Comparison of ENCODE assay signal across 1 cellular context in the genomic region with DNA sequence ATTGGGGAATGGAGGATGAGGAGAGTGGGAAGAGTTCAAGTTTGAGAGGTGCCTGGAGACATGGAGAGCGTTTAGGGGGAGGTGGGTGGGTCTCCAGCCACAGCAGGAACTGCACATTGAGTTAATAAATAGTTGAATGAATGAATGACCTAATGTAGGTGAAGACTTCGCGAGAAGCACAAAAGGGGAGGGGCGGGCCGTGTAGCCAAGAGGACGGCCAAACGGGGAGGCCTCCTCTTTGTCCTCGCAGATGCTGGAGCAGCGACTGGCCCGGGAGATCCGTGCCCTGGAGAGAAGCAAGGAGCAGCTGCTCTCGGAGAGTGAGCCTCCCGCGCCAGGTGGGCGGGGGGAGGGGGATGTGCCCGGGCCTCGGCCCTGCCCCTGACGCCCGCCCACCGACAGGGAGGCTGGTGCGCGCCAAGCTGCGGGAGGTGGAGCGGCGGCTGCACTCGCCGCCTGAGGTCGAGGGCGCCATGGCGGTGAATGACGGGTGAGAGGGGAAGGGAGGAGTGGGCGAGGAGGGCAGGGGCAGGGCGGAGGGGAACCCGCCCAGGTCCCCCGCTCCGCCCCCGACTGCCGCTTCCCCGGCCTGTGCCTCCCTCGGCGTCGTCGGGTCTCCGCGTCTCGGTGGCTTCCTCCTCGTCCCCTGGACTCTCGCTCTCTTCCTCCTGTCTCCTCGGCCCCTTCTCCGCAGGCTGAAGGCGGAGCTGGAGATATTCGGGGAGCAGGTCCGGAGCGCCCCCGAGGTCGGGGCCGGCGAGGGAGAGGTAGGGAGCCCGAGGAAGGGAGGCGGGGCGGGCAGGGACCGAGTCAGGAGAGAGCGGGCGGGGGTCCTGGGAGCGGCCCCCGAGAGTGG.
A peak's percentile ranks its signal among the peaks of the same experiment; 100 is the strongest.
TF ChIP-seq lines count a peak whose summit lies in the region.

No MANE protein-coding gene starts in this region.

TF ChIP-seq in HepG2, 621 proteins besides CTCF, POLR2A, EP300 and RAD21 (continued from another document):
- TF ChIP-seq, protein P1, sequence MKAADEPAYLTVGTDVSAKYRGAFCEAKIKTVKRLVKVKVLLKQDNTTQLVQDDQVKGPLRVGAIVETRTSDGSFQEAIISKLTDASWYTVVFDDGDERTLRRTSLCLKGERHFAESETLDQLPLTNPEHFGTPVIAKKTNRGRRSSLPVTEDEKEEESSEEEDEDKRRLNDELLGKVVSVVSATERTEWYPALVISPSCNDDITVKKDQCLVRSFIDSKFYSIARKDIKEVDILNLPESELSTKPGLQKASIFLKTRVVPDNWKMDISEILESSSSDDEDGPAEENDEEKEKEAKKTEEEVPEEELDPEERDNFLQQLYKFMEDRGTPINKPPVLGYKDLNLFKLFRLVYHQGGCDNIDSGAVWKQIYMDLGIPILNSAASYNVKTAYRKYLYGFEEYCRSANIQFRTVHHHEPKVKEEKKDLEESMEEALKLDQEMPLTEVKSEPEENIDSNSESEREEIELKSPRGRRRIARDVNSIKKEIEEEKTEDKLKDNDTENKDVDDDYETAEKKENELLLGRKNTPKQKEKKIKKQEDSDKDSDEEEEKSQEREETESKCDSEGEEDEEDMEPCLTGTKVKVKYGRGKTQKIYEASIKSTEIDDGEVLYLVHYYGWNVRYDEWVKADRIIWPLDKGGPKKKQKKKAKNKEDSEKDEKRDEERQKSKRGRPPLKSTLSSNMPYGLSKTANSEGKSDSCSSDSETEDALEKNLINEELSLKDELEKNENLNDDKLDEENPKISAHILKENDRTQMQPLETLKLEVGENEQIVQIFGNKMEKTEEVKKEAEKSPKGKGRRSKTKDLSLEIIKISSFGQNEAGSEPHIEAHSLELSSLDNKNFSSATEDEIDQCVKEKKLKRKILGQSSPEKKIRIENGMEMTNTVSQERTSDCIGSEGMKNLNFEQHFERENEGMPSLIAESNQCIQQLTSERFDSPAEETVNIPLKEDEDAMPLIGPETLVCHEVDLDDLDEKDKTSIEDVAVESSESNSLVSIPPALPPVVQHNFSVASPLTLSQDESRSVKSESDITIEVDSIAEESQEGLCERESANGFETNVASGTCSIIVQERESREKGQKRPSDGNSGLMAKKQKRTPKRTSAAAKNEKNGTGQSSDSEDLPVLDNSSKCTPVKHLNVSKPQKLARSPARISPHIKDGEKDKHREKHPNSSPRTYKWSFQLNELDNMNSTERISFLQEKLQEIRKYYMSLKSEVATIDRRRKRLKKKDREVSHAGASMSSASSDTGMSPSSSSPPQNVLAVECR (CRISPR knock-in tag; IDR thresholded peaks at IDR 0.05; ENCODE audit: borderline replicate concordance) = no peak; the same call in 1 of the 2 replicates
- TF ChIP-seq SMAD1 (CRISPR knock-in tag; IDR thresholded peaks at IDR 0.05; ENCODE audit: borderline replicate concordance, low read depth) (no peak), FOXM1 (CRISPR knock-in tag; IDR thresholded peaks at IDR 0.05) (no peak), KDM3A (CRISPR knock-in tag; IDR thresholded peaks at IDR 0.05; ENCODE audit: low read depth) (0 out of 2 replicates have a peak, but pooled peaks have one; percentile 41), ZNF20 (CRISPR knock-in tag; IDR thresholded peaks at IDR 0.05) (no peak), KDM5B (CRISPR knock-in tag; IDR thresholded peaks at IDR 0.05; ENCODE audit: borderline replicate concordance) (peak; percentile 47; the same call in 1 of the 2 replicates), ZNF883 (CRISPR knock-in tag; IDR thresholded peaks at IDR 0.05; ENCODE audit: not compliant biosample characterization) (peak; percentile 24), NFKB2 (CRISPR knock-in tag; IDR thresholded peaks at IDR 0.05; ENCODE audit: borderline replicate concordance) (no peak), SALL2 (CRISPR knock-in tag; IDR thresholded peaks at IDR 0.05) (0 out of 2 replicates have a peak, but pooled peaks have one; percentile 25), XRCC5 (optimal IDR thresholded peaks at IDR 0.05; ENCODE audit: low read length) (peak; percentile 16), ZC3H13 (CRISPR knock-in tag; IDR thresholded peaks at IDR 0.05) (0 out of 2 replicates have a peak, but pooled peaks have one; percentile 31)
- TF ChIP-seq, protein P2, sequence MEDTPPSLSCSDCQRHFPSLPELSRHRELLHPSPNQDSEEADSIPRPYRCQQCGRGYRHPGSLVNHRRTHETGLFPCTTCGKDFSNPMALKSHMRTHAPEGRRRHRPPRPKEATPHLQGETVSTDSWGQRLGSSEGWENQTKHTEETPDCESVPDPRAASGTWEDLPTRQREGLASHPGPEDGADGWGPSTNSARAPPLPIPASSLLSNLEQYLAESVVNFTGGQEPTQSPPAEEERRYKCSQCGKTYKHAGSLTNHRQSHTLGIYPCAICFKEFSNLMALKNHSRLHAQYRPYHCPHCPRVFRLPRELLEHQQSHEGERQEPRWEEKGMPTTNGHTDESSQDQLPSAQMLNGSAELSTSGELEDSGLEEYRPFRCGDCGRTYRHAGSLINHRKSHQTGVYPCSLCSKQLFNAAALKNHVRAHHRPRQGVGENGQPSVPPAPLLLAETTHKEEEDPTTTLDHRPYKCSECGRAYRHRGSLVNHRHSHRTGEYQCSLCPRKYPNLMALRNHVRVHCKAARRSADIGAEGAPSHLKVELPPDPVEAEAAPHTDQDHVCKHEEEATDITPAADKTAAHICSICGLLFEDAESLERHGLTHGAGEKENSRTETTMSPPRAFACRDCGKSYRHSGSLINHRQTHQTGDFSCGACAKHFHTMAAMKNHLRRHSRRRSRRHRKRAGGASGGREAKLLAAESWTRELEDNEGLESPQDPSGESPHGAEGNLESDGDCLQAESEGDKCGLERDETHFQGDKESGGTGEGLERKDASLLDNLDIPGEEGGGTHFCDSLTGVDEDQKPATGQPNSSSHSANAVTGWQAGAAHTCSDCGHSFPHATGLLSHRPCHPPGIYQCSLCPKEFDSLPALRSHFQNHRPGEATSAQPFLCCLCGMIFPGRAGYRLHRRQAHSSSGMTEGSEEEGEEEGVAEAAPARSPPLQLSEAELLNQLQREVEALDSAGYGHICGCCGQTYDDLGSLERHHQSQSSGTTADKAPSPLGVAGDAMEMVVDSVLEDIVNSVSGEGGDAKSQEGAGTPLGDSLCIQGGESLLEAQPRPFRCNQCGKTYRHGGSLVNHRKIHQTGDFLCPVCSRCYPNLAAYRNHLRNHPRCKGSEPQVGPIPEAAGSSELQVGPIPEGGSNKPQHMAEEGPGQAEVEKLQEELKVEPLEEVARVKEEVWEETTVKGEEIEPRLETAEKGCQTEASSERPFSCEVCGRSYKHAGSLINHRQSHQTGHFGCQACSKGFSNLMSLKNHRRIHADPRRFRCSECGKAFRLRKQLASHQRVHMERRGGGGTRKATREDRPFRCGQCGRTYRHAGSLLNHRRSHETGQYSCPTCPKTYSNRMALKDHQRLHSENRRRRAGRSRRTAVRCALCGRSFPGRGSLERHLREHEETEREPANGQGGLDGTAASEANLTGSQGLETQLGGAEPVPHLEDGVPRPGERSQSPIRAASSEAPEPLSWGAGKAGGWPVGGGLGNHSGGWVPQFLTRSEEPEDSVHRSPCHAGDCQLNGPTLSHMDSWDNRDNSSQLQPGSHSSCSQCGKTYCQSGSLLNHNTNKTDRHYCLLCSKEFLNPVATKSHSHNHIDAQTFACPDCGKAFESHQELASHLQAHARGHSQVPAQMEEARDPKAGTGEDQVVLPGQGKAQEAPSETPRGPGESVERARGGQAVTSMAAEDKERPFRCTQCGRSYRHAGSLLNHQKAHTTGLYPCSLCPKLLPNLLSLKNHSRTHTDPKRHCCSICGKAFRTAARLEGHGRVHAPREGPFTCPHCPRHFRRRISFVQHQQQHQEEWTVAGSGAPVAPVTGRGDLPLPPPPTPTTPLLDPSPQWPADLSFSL (CRISPR knock-in tag; IDR thresholded peaks at IDR 0.05) = no peak
